14 cellular contexts compared by ENCODE assay signal in genomic region chr11:20033806-20034205, GRCh38.
"Had no signal": no experiment of that assay in that cellular context is flagged by ENCODE, and none has a peak within 500 bp of the region (broad histone marks: within the 10 kb centered on the region; RNA-seq: fewer than 3 reads in every experiment).

No MANE protein-coding gene starts in this region.

- H3K27ac Mint-ChIP-seq: natural killer cell treated with Interleukin-12 subunit alpha and Interleukin-12 subunit beta and Interleukin-15 and Interleukin-18, amount 100 ng/mL, for 72 hours had no signal

- H3K27ac ChIP-seq: transverse colon had no signal

- ATAC-seq: natural killer cell treated with Interleukin-12 subunit alpha and Interleukin-12 subunit beta and Interleukin-15 and Interleukin-18, amount 100 ng/mL, for 72 hours; right cardiac atrium; stimulated activated naive CD8-positive, alpha-beta T cell treated with anti-CD3 and anti-CD28 coated beads, Interleukin-15, Interleukin-2, amounts not matched to agents 100 U/mL and 50 U/mL, for 24 hours had no signal

- H3K36me3 Mint-ChIP-seq: natural killer cell treated with Interleukin-12 subunit alpha and Interleukin-12 subunit beta and Interleukin-15 and Interleukin-18, amount 100 ng/mL, for 72 hours had no signal

- H3K4me3 ChIP-seq: dorsolateral prefrontal cortex, hepatocyte, transverse colon had no signal

- H3K36me3 ChIP-seq: transverse colon had no signal

- FAIRE-seq: endometrium, small intestine had no signal

- H3K27me3 ChIP-seq: dorsolateral prefrontal cortex, hepatocyte, transverse colon had no signal

- H3K4me3 Mint-ChIP-seq: natural killer cell treated with Interleukin-12 subunit alpha and Interleukin-12 subunit beta and Interleukin-15 and Interleukin-18, amount 100 ng/mL, for 72 hours had no signal

- H3K9me3 Mint-ChIP-seq: natural killer cell treated with Interleukin-12 subunit alpha and Interleukin-12 subunit beta and Interleukin-15 and Interleukin-18, amount 100 ng/mL, for 72 hours had no signal

- DNase-seq: activated naive CD4-positive, alpha-beta T cell; aorta; dorsolateral prefrontal cortex; islet precursor cell; nucleus accumbens; small intestine; stimulated activated CD4-positive, alpha-beta T cell treated with anti-CD3 and anti-CD28 coated beads, Interleukin-4, amount 100 ng/mL, for 4 hours; stimulated activated CD8-positive, alpha-beta memory T cell treated with anti-CD3 and anti-CD28 coated beads, Interleukin-4, amount 100 ng/mL, for 48 hours; stimulated activated naive CD8-positive, alpha-beta T cell treated with anti-CD3 and anti-CD28 coated beads, Interleukin-15, Interleukin-2, amounts not matched to agents 100 U/mL and 50 U/mL, for 24 hours; transverse colon had no signal

- H3K4me2 ChIP-seq: hepatocyte had no signal

- H2AFZ ChIP-seq: hepatocyte had no signal
